ENCODE assay signal across 9 cellular contexts in the genomic region with DNA sequence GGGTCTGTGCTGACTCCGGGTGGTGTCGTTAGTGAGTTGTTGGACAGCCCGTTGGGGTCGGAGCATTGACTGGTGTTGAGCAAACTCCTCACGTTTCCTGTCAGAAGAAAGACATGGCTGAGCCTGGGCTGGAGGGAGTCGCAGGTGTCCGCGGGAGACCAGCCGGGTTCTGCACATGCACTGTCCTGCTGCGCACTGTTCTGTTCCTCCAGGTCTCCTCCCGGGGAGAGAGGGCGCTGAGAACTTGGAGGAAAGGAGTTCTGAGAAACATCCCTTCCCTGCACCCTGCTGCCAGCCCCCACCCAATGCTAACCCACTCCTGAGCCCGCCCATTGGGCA. TPM values are rescaled to one million over a fixed set of nuclear protein-coding genes. Genes with fewer than 3 reads are reported as not detected.
DNase-seq lines count a peak whose midpoint lies in the region; ATAC-seq and TF ChIP-seq lines count a peak whose summit lies in the region.
"Had no signal": no experiment of that assay in that cellular context is flagged by ENCODE, and none has a peak within 500 bp of the region (broad histone marks: within the 10 kb centered on the region; RNA-seq: fewer than 3 reads in every experiment).

No MANE protein-coding gene starts in this region.

- H3K27me3 ChIP-seq in right lobe of liver: no peaks in the 10 kb centered on the region
- no peaks in the 10 kb centered on the region for H3K27me3 ChIP-seq in tibial nerve

- peaks cover 0 to 7% (median 0%) of the 10 kb centered on the region in 4 donors for H3K4me1 ChIP-seq in right lobe of liver
- peaks cover 0 to 30% (median 12%) of the 10 kb centered on the region in 4 donors for H3K4me1 ChIP-seq in tibial nerve

- TF ChIP-seq POLR2A in right lobe of liver (IDR thresholded peaks at IDR 0.05): no peak
- TF ChIP-seq POLR2A in tibial nerve (IDR thresholded peaks at IDR 0.05): no peak

- WGBS in right lobe of liver (ENCODE audit: insufficient coverage, low coverage, low lambda C conversion rate, missing lambda C conversion rate): 0% methylated on average over 3 of the region's 13 CpGs
- WGBS in tibial nerve, 2 donors: 20 to 38% methylated on average over 13 of the region's 13 CpGs

- no peak overlapping the region for H3K27ac ChIP-seq in right lobe of liver
- peak overlapping the region in 2 of 4 donors; percentile 92 to 98 for H3K27ac ChIP-seq in tibial nerve

- H3K36me3 ChIP-seq in right lobe of liver (peaks cover 0 to 5% (median under 1%) of the 10 kb centered on the region in 4 donors), tibial nerve (peaks cover 0 to 38% (median 0%) of the 10 kb centered on the region in 3 donors)

- peaks cover 0 to 22% (median 7%) of the 10 kb centered on the region in 4 donors for H3K9me3 ChIP-seq in right lobe of liver
- peaks cover 0 to 35% (median under 1%) of the 10 kb centered on the region in 4 donors for H3K9me3 ChIP-seq in tibial nerve

- peak; percentile 4 for DNase-seq in activated T-cell treated with anti-CD3 and anti-CD28 coated beads for 48 hours (ENCODE audit: low read depth)
- DNase-seq in activated T-cell treated with anti-CD3 and anti-CD28 coated beads, Interleukin-2, amount 50 U/mL, for 1 hour: no peak
- no peak for DNase-seq in astrocyte of the spinal cord (ENCODE audit: low read depth, low spot score)
- DNase-seq in right lobe of liver: peak in 1 of 3 donors; percentile 16
- no peak for DNase-seq in tibial nerve (ENCODE audit: low spot score in 2 of 2)
- DNase-seq in NCI-H2107 (lab: John Stamatoyannopoulos, UW): no peak
- no peak for DNase-seq in effector CD8-positive, alpha-beta T cell (lab: John Stamatoyannopoulos, UW)

- TF ChIP-seq EP300 in tibial nerve (IDR thresholded peaks at IDR 0.05): no peak

- no peak for TF ChIP-seq CTCF in astrocyte of the spinal cord (IDR thresholded peaks at IDR 0.05; ENCODE audit: low read depth, low read length)
- no peak for TF ChIP-seq CTCF in right lobe of liver (IDR thresholded peaks at IDR 0.05)
- TF ChIP-seq CTCF in tibial nerve (IDR thresholded peaks at IDR 0.05): no peak

- H3K4me3 ChIP-seq in astrocyte of the spinal cord (ENCODE audit: low read depth, low read length) (peak overlapping the region; percentile 85), right lobe of liver (peak overlapping the region; percentile 83 to 97 (median 95)), tibial nerve (peak overlapping the region; percentile 62 to 87 (median 74))

- in situ Hi-C loops in astrocyte of the spinal cord (cut with HindIII; ENCODE audit: low sequenced_read_pairs): no loop called here

- ATAC-seq in right lobe of liver (no peak), HG03565 (IDR thresholded peaks at IDR 0.05; ENCODE audit: unreplicated experiment) (no peak)

- intact Hi-C loops in right lobe of liver (cut with DNase I): no loop called here

RNA-seq across cellular contexts. Expression of a gene that starts 1.1 kb away (rescaled TPM):
- total RNA-seq in right lobe of liver: 1 to 10 TPM; 6.7 to 8.9 (median 7.6) TPM
- total RNA-seq in tibial nerve: 10 to 100 TPM; 26.1 to 33.1 (median 29.6) TPM

RNA-seq across cellular contexts. Expression of a gene that starts 33.5 kb away (rescaled TPM):
- total RNA-seq in right lobe of liver (not detected), tibial nerve (under 1 TPM in 3 of 4 donors, not detected in 1; 0.39 to 0.63 (median 0.44) TPM)
- total RNA-seq: LHCN-M2 had no signal
